Comparison of ENCODE assay signal across 8 cellular contexts in genomic region chr6:155528982-155529453, GRCh38.
A peak's percentile ranks its signal among the peaks of the same experiment; 100 is the strongest.
DNase-seq lines count a peak whose midpoint lies in the region; ATAC-seq, FAIRE-seq and TF ChIP-seq lines count a peak whose summit lies in the region.

No MANE protein-coding gene starts in this region.

- H3K36me3 ChIP-seq in H1 (ENCODE audit: control insufficient read depth in 2 of 4, insufficient read depth in 4 of 4, low read length in 3 of 4) (no peaks in the 10 kb centered on the region), gastrocnemius medialis (no peaks in the 10 kb centered on the region), thyroid gland (no peaks in the 10 kb centered on the region)

- in situ Hi-C loops in gastrocnemius medialis (cut with MboI; ENCODE audit: low sequenced_read_pairs in 4 of 4), result loop anchor here in 1 of 4 donors (10.0 kb wide), 1 partner anchor 204 kb away; no protein-coding TSS in a partner anchor

- H4K5ac ChIP-seq in H1 (ENCODE audit: insufficient read length, low read depth, low read length), result no peak overlapping the region

- H2BK120ac ChIP-seq in H1 (replicated peaks; ENCODE audit: low read depth, low read length), result no peak overlapping the region

- peaks cover 1% of the 10 kb centered on the region for H3K36me3 Mint-ChIP-seq in activated CD4-positive, alpha-beta T cell treated with anti-CD3 and anti-CD28 coated beads, Interleukin-2, amount 10 ng/mL, durations not matched to agents 24 days and 14 days (ENCODE audit: low read depth)

- no peak for FAIRE-seq in H1 (lab: Jason Lieb, UNC)

- CTCF ChIA-PET in H1 (lab: Charles Lee; ENCODE audit: partially characterized antibody), result interaction anchor here (0.6 to 1.8 kb wide), 12 partner anchors 13 to 1057 kb away, joined by 3 to 7 read pairs (median 3); no protein-coding TSS in a partner anchor

- H2AFZ ChIP-seq in H1 (ENCODE audit: low read length), result 0 out of 2 replicates have a peak overlapping the region, but pooled peaks have one; percentile 51

- no peaks in the 10 kb centered on the region for H3K79me2 ChIP-seq in H1 (ENCODE audit: control insufficient read depth in 1 of 2, insufficient read depth in 2 of 2, low read length in 2 of 2)

- peaks cover 15% of the 10 kb centered on the region for H3K4me1 Mint-ChIP-seq in activated CD4-positive, alpha-beta T cell treated with anti-CD3 and anti-CD28 coated beads, Interleukin-2, amount 10 ng/mL, durations not matched to agents 24 days and 14 days

- H3K4me3 ChIP-seq in NB4 (ENCODE audit: low read depth, low read length) (no peak overlapping the region), H1 (ENCODE audit: extremely low read depth in 1 of 4, insufficient read depth in 2 of 4, low read depth in 3 of 4, low read length in 4 of 4) (no peak overlapping the region), gastrocnemius medialis (no peak overlapping the region), thyroid gland (replicated peaks in 1 of 3) (no peak overlapping the region)

- intact Hi-C loops in gastrocnemius medialis (cut with DNase I; ENCODE audit: low total_unique reads) (loop anchor here (1.0 to 2.0 kb wide), 2 partner anchors 18 to 215 kb away; partner anchors contain the start of gene TFB1M), thyroid gland (cut with DNase I) (loop anchor here (5.0 kb wide), 1 partner anchor 202 kb away; no protein-coding TSS in a partner anchor)
- intact Hi-C loops in activated CD4-positive, alpha-beta T cell treated with anti-CD3 and anti-CD28 coated beads, Interleukin-2, amount 10 ng/mL, durations not matched to agents 24 days and 14 days (cut with micrococcal nuclease), result loop anchor here (5.0 kb wide), 1 partner anchor 352 kb away; no protein-coding TSS in a partner anchor

- peaks cover 9% of the 10 kb centered on the region for H3K9me3 Mint-ChIP-seq in activated CD4-positive, alpha-beta T cell treated with anti-CD3 and anti-CD28 coated beads, Interleukin-2, amount 10 ng/mL, durations not matched to agents 24 days and 14 days

- peaks cover 0 to 3% of the 10 kb centered on the region in 2 experiments; a peak in 2 of 4 replicates for H3K9me3 ChIP-seq in H1 (ENCODE audit: insufficient read depth in 2 of 2, low read depth in 1 of 2, low read length in 1 of 2)
- H3K9me3 ChIP-seq in gastrocnemius medialis, result no peaks in the 10 kb centered on the region
- H3K9me3 ChIP-seq in thyroid gland, result no peaks in the 10 kb centered on the region

- no peaks in the 10 kb centered on the region for H3K23me2 ChIP-seq in H1 (ENCODE audit: low read depth, low read length)

- 78% methylated on average over 2 of the region's 2 CpGs; no CpG with 5 or more reads in 1 of the 2 experiments for WGBS in H1 (ENCODE audit: extremely low coverage in 1 of 2, insufficient coverage in 1 of 2, insufficient read length in 1 of 2, insufficient replicate concordance in 2 of 2, low coverage in 1 of 2, low lambda C conversion rate in 2 of 2, missing lambda C conversion rate in 1 of 2), 2 experiments
- 78 to 80% methylated on average over 2 of the region's 2 CpGs for WGBS in thyroid gland, 2 donors

- no peak overlapping the region for H3K4ac ChIP-seq in H1 (replicated peaks; ENCODE audit: insufficient read length, low read depth, low read length)

- H3K27ac ChIP-seq in H1 (ENCODE audit: low read depth, low read length) (no peak overlapping the region), gastrocnemius medialis (peak overlapping the region; percentile 70 to 89 (median 81)), thyroid gland (no peak overlapping the region)

- TF ChIP-seq POLR2A in NB4 (IDR thresholded peaks at IDR 0.05; ENCODE audit: extremely low read depth, insufficient read length), result no peak
- TF ChIP-seq POLR2A in H1 (IDR thresholded peaks at IDR 0.05; ENCODE audit: control extremely low read depth in 1 of 2, low read depth in 2 of 2, low read length in 2 of 2), result no peak
- no peak for TF ChIP-seq POLR2A in gastrocnemius medialis (IDR thresholded peaks at IDR 0.05)
- no peak for TF ChIP-seq POLR2A in thyroid gland (IDR thresholded peaks at IDR 0.05)

- H3K27me3 ChIP-seq in H1 (replicated peaks in 1 of 4; ENCODE audit: control insufficient read depth in 3 of 4, extremely low read depth in 1 of 4, insufficient read depth in 3 of 4, low read length in 3 of 4) (no peaks in the 10 kb centered on the region), gastrocnemius medialis (no peaks in the 10 kb centered on the region), thyroid gland (no peaks in the 10 kb centered on the region)

- H3K4me1 ChIP-seq in H1 (replicated peaks in 1 of 4; ENCODE audit: control insufficient read depth in 3 of 4, insufficient read depth in 4 of 4, low read length in 3 of 4), result no peaks in the 10 kb centered on the region
- H3K4me1 ChIP-seq in gastrocnemius medialis, result peaks cover 19 to 25% of the 10 kb centered on the region in 2 donors
- no peaks in the 10 kb centered on the region for H3K4me1 ChIP-seq in thyroid gland

- no peak overlapping the region for H3K23ac ChIP-seq in H1 (ENCODE audit: insufficient read length)

- H2AK5ac ChIP-seq in H1 (ENCODE audit: low read depth, low read length), result no peak overlapping the region

- H3K18ac ChIP-seq in H1 (ENCODE audit: extremely low read depth, low read length), result no peak overlapping the region

- H2BK5ac ChIP-seq in H1 (ENCODE audit: low read depth, low read length), result no peak overlapping the region

- no peaks in the 10 kb centered on the region for H3K27me3 Mint-ChIP-seq in activated CD4-positive, alpha-beta T cell treated with anti-CD3 and anti-CD28 coated beads, Interleukin-2, amount 10 ng/mL, durations not matched to agents 24 days and 14 days

- POLR2A ChIA-PET in H1 (lab: Charles Lee; ENCODE audit: partially characterized antibody), result no interaction called here

- no peak overlapping the region for H3K4me3 Mint-ChIP-seq in activated CD4-positive, alpha-beta T cell treated with anti-CD3 and anti-CD28 coated beads, Interleukin-2, amount 10 ng/mL, durations not matched to agents 24 days and 14 days

- ATAC-seq in GM19351 (IDR thresholded peaks at IDR 0.05; ENCODE audit: unreplicated experiment) (peak; percentile 51), gastrocnemius medialis (peak; percentile 96 to 97)

- no peak overlapping the region for H3K27ac Mint-ChIP-seq in activated CD4-positive, alpha-beta T cell treated with anti-CD3 and anti-CD28 coated beads, Interleukin-2, amount 10 ng/mL, durations not matched to agents 24 days and 14 days

- H2BK12ac ChIP-seq in H1 (ENCODE audit: low read depth, low read length), result no peak overlapping the region

- no peak overlapping the region for H3K56ac ChIP-seq in H1 (replicated peaks; ENCODE audit: insufficient read length, low read depth, low read length)

- H2BK20ac ChIP-seq in H1 (ENCODE audit: low read length), result no peak overlapping the region

- TF ChIP-seq EP300 in H1 (IDR thresholded peaks at IDR 0.05; ENCODE audit: borderline replicate concordance in 1 of 2, low read depth in 2 of 2, low read length in 2 of 2), result no peak

- peak; percentile 90 for DNase-seq in NB4 (ENCODE audit: low read depth)
- no peak for DNase-seq in H1 (ENCODE audit: low read depth in 1 of 2, low spot score in 2 of 2)
- peak; percentile 63 to 68 for DNase-seq in gastrocnemius medialis
- DNase-seq in stimulated activated CD4-positive, alpha-beta T cell treated with anti-CD3 and anti-CD28 coated beads, Interleukin-15, amount 100 ng/mL, for 24 hours, result no peak
- no peak for DNase-seq in thyroid gland
- no peak for DNase-seq in stimulated activated CD4-positive, alpha-beta T cell treated with anti-CD3 and anti-CD28 coated beads, Interleukin-4, amount 100 ng/mL, for 24 hours
- DNase-seq in activated CD4-positive, alpha-beta T cell treated with anti-CD3 and anti-CD28 coated beads, Interleukin-2, amount 10 ng/mL, durations not matched to agents 24 days and 14 days, result no peak

- no peak for TF ChIP-seq CTCF in NB4 (IDR thresholded peaks at IDR 0.05; ENCODE audit: low read depth, low read length)
- no peak for TF ChIP-seq CTCF in H1 (IDR thresholded peaks at IDR 0.05; ENCODE audit: control extremely low read depth in 1 of 3, insufficient read depth in 1 of 3, low read depth in 1 of 3, low read length in 3 of 3)
- no peak for TF ChIP-seq CTCF in gastrocnemius medialis (IDR thresholded peaks at IDR 0.05 in 4 of 5, conservative IDR thresholded peaks at IDR 0.05 in 1 of 5)
- TF ChIP-seq CTCF in thyroid gland (IDR thresholded peaks at IDR 0.05), result no peak

- no peak overlapping the region for H3K4me2 ChIP-seq in H1 (ENCODE audit: insufficient read depth in 1 of 2, low read depth in 2 of 2, low read length in 2 of 2)

- H2BK15ac ChIP-seq in H1 (ENCODE audit: low read length), result no peak overlapping the region

- no peaks in the 10 kb centered on the region for H3K79me1 ChIP-seq in H1 (ENCODE audit: low read depth, low read length)

- no peak for TF ChIP-seq RAD21 in H1 (IDR thresholded peaks at IDR 0.05 in 1 of 2, conservative IDR thresholded peaks at IDR 0.05 in 1 of 2; ENCODE audit: low read depth in 2 of 2, low read length in 2 of 2)

- no peak overlapping the region for H4K91ac ChIP-seq in H1 (replicated peaks; ENCODE audit: insufficient read length, low read length)

- no peaks in the 10 kb centered on the region for H4K20me1 ChIP-seq in H1 (replicated peaks in 1 of 2; ENCODE audit: control insufficient read depth in 1 of 2, insufficient read depth in 2 of 2, low read length in 2 of 2)

- no peak overlapping the region for H3K14ac ChIP-seq in H1 (ENCODE audit: insufficient read length)

- H4K8ac ChIP-seq in H1 (ENCODE audit: extremely low read depth, insufficient read depth, low read length), result no peak overlapping the region

- no peak overlapping the region for H3K9ac ChIP-seq in H1 (replicated peaks in 1 of 4; ENCODE audit: extremely low read depth in 1 of 4, low read depth in 3 of 4, low read length in 3 of 4)

TF ChIP-seq in H1, 55 proteins besides CTCF, POLR2A, EP300 and RAD21 (continues in another document):
- no peak for TF ChIP-seq ATF3 (IDR thresholded peaks at IDR 0.05; ENCODE audit: insufficient read depth, low read depth, low read length)
- no peak for TF ChIP-seq TAF1 (IDR thresholded peaks at IDR 0.05; ENCODE audit: low read depth, low read length)
- TF ChIP-seq RXRA (IDR thresholded peaks at IDR 0.05; ENCODE audit: insufficient read depth, low read depth, low read length), result no peak
- TF ChIP-seq SIX5 (IDR thresholded peaks at IDR 0.05; ENCODE audit: low read depth, low read length), result no peak

Comparison
In these comparisons a context has a peak if more than half of its experiments do, and no peak if none do; other contexts are left out.
1. DNase-seq: peak in NB4 (single experiment) and gastrocnemius medialis (2 of 2); none in H1 (0 of 2), stimulated activated CD4-positive, alpha-beta T cell treated with anti-CD3 and anti-CD28 coated beads, Interleukin-15, amount 100 ng/mL, for 24 hours (single experiment), thyroid gland (0 of 2), stimulated activated CD4-positive, alpha-beta T cell treated with anti-CD3 and anti-CD28 coated beads, Interleukin-4, amount 100 ng/mL, for 24 hours (single experiment) and activated CD4-positive, alpha-beta T cell treated with anti-CD3 and anti-CD28 coated beads, Interleukin-2, amount 10 ng/mL, durations not matched to agents 24 days and 14 days (single experiment).
2. H3K27ac ChIP-seq: peak in gastrocnemius medialis (4 of 4); none in H1 (single experiment) and thyroid gland (0 of 3).